In the genomic region with DNA sequence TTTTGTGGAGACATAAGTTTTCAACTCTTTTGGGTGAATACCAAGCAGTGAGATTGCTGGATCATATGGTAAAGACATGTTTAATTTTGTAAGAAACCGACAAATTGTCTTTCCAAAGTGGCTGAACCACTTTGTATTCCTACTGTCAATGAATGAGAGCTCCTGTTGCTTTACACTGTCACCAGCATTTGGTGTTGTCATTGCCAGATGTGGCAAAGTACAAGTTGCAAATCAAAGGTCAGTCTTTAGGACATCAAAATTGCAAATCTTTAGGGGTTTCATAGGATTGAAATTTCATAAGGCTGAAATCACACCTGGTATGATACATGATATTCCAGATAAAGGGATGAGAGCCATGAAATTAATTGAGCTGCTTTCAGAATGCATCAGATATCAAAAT, we compare ENCODE assay signal across 11 cellular contexts.
"Had no signal": no experiment of that assay in that cellular context is flagged by ENCODE, and none has a peak within 500 bp of the region (broad histone marks: within the 10 kb centered on the region; RNA-seq: fewer than 3 reads in every experiment).

No MANE protein-coding gene starts in this region.

- ATAC-seq: GM23338, HCT116 had no signal

- H3K36me3 ChIP-seq: HAP-1 had no signal

- H3K4me1 Mint-ChIP-seq: GM23338, H9 had no signal

- H3K9me3 ChIP-seq: HAP-1 had no signal

- H2AFZ ChIP-seq: GM23248, GM23338 had no signal

- H3K9me3 Mint-ChIP-seq: GM23338, H9, HFFc6 had no signal

- FAIRE-seq: H1, H54 had no signal

- H3K4me3 Mint-ChIP-seq: GM23338, H9, HFFc6 had no signal

- H3K27ac Mint-ChIP-seq: GM23338, H9, HFFc6 had no signal

- H3K4me2 ChIP-seq: GM23338 had no signal

- H3K27ac ChIP-seq: GM23248 had no signal

- H3K9ac ChIP-seq: GM23248 had no signal

- H3K4me3 ChIP-seq: GM23248, GM23338, HAP-1 had no signal

- H3K4me1 ChIP-seq: HAP-1 had no signal

- DNase-seq: GM23248, GOT3, H7, H9, HCEC 1CT, HFFc6 had no signal
